Comparison of ENCODE assay signal across 8 cellular contexts in genomic region chr17:30476726-30477082, GRCh38. TPM values are rescaled to one million over a fixed set of nuclear protein-coding genes. Genes with fewer than 3 reads are reported as not detected.
DNase-seq lines count a peak whose midpoint lies in the region; ATAC-seq, FAIRE-seq and TF ChIP-seq lines count a peak whose summit lies in the region.

No MANE protein-coding gene starts in this region.

- H3K4me1 ChIP-seq in SJSA1 (replicated peaks) = peaks cover 8% of the 10 kb centered on the region
- H3K4me1 ChIP-seq in mononuclear cell (ENCODE audit: insufficient read depth, low read length) = peaks cover 19% of the 10 kb centered on the region
- H3K4me1 ChIP-seq in urinary bladder (ENCODE audit: insufficient read depth) = no peaks in the 10 kb centered on the region
- peaks cover 0 to 7% of the 10 kb centered on the region in 2 donors for H3K4me1 ChIP-seq in small intestine (ENCODE audit: control insufficient read depth in 2 of 2, insufficient read depth in 1 of 2, low read depth in 1 of 2, low read length in 1 of 2)

- DNase-seq in GM13976 (ENCODE audit: low spot score) (peak; percentile 29), SJSA1 (ENCODE audit: low read depth in 1 of 2, low spot score in 2 of 2) (no peak), dorsolateral prefrontal cortex (peak in 1 of 10 donors; percentile 5), small intestine (no peak), dermis blood vessel endothelial cell (no peak)

- no peak overlapping the region for H3K27ac ChIP-seq in SJSA1
- H3K27ac ChIP-seq in dorsolateral prefrontal cortex = peak overlapping the region in 57 of 59 donors; percentile 59 to 98 (median 91)
- peak overlapping the region; percentile 29 for H3K27ac ChIP-seq in urinary bladder (ENCODE audit: low read depth)
- peak overlapping the region in 1 of 2 donors; percentile 87 for H3K27ac ChIP-seq in small intestine (ENCODE audit: low read depth in 1 of 2, low read length in 1 of 2)

- no peaks in the 10 kb centered on the region for H3K9me3 ChIP-seq in SJSA1 (replicated peaks)
- H3K9me3 ChIP-seq in mononuclear cell (ENCODE audit: low read depth, low read length) = no peaks in the 10 kb centered on the region
- no peaks in the 10 kb centered on the region for H3K9me3 ChIP-seq in small intestine (ENCODE audit: control insufficient read depth, low read depth)

- intact Hi-C loops in dorsolateral prefrontal cortex (cut with DNase I) = loop anchor here (1.0 to 10.0 kb wide), 9 partner anchors 92 to 372 kb away; partner anchors contain the start of gene CRLF3 (in 1 of the 2)

- ATAC-seq in HG02798 (IDR thresholded peaks at IDR 0.05; ENCODE audit: poor library complexity, unreplicated experiment) = peak; percentile 13

- H3K4me3 ChIP-seq in SJSA1 = peak overlapping the region; percentile 67
- H3K4me3 ChIP-seq in dorsolateral prefrontal cortex = peak overlapping the region; percentile 66 to 98 (median 89)
- H3K4me3 ChIP-seq in mononuclear cell (ENCODE audit: low read length) = peak overlapping the region; percentile 99
- no peak overlapping the region for H3K4me3 ChIP-seq in urinary bladder (ENCODE audit: low read depth, low read length)
- no peak overlapping the region for H3K4me3 ChIP-seq in small intestine (ENCODE audit: low read depth in 1 of 2, low read length in 2 of 2)

- WGBS in urinary bladder = 8% methylated on average over 7 of the region's 7 CpGs
- 18 to 26% (median 18%) methylated on average over 7 of the region's 7 CpGs for WGBS in small intestine, 3 donors

- FAIRE-seq in small intestine (lab: Jason Lieb, UNC) = no peak

- H3K27me3 ChIP-seq in SJSA1 (replicated peaks) (no peaks in the 10 kb centered on the region; the same call in 1 of the 2 replicates), dorsolateral prefrontal cortex (no peaks in the 10 kb centered on the region), mononuclear cell (ENCODE audit: insufficient read depth, low read length) (peaks cover 3% of the 10 kb centered on the region), small intestine (ENCODE audit: control insufficient read depth in 2 of 2, insufficient read depth in 2 of 2, low read length in 2 of 2) (no peaks in the 10 kb centered on the region)

- TF ChIP-seq CTCF in GM13976 (IDR thresholded peaks at IDR 0.05; ENCODE audit: borderline replicate concordance, control extremely low read depth, extremely low read depth, insufficient read depth, missing control alignments) (no peak), dorsolateral prefrontal cortex (IDR thresholded peaks at IDR 0.05 in 54 of 56, conservative IDR thresholded peaks at IDR 0.05 in 2 of 56; ENCODE audit: low read depth in 1 of 56, partially characterized antibody in 56 of 56) (no peak)

- H3K36me3 ChIP-seq in SJSA1 (peaks cover 33% of the 10 kb centered on the region), urinary bladder (ENCODE audit: insufficient read depth) (peaks cover 1% of the 10 kb centered on the region), small intestine (ENCODE audit: control insufficient read depth in 2 of 2, insufficient read depth in 2 of 2, low read length in 2 of 2) (peaks cover 0 to 4% of the 10 kb centered on the region in 2 donors)

- in situ Hi-C loops in GM13976 (cut with MboI; ENCODE audit: low sequenced_read_pairs, unreplicated experiment) = no loop called here

RNA-seq across cellular contexts. Expression of gene GOSR1, which starts 0.5 kb away (rescaled TPM):
- total RNA-seq in SJSA1 (2014; rRNA removed; shearing (Covaris generic)) = 26.3 and 33.8 TPM in 2 replicates
- total RNA-seq in dorsolateral prefrontal cortex = 10 to 100 TPM; 41.4 to 68.9 (median 57.7) TPM
- 56.3 TPM for total RNA-seq in mononuclear cell
- total RNA-seq in urinary bladder = 45.5 TPM
- 27.6 TPM for polyA plus RNA-seq in urinary bladder
- polyA plus RNA-seq in small intestine = 10 to 100 TPM; 13.2 to 22.7 (median 14.5) TPM
- total RNA-seq in dermis blood vessel endothelial cell = 42.1 and 45.4 TPM in 2 replicates

Comparison
In these comparisons a context has a peak if more than half of its experiments do, and no peak if none do; other contexts are left out.
1. H3K4me3 ChIP-seq: peak in SJSA1 (single experiment), dorsolateral prefrontal cortex (59 of 59) and mononuclear cell (single experiment); none in urinary bladder (single experiment) and small intestine (0 of 2).